29 cellular contexts compared by ENCODE assay signal in the genomic region with DNA sequence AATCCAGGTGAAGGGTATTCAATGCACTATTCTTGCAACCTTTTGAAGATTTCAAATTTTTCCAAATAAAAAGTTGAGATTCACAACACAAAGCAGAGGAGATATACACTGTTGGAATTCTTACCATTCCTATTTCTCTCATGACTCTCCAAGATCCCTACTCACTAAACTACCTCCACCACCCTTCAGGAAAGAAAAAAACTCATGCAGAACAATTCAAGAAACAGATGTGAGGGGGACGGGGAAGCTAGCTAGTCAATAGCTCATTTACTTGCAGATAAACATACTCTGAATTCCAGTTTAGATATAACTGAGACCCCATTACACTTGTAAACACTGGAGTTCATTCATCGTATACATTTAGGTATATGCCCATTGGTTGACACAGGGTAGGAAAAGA.
"Had no signal": no experiment of that assay in that cellular context is flagged by ENCODE, and none has a peak within 500 bp of the region (broad histone marks: within the 10 kb centered on the region; RNA-seq: fewer than 3 reads in every experiment).

No MANE protein-coding gene starts in this region.

- H3K4me1 Mint-ChIP-seq: activated CD4-positive, alpha-beta memory T cell treated with anti-CD3 and anti-CD28 coated beads, Interleukin-2, amount 10 ng/mL, durations not matched to agents 7 days and 5 days; activated CD4-positive, alpha-beta T cell treated with anti-CD3 and anti-CD28 coated beads, Interleukin-2, amount 10 ng/mL, durations not matched to agents 7 days and 5 days; activated naive CD8-positive, alpha-beta T cell treated with anti-CD3 and anti-CD28 coated beads, Interleukin-2, amount 10 ng/mL, durations not matched to agents 7 days and 5 days; T-helper 17 cell had no signal

- H3K4me2 ChIP-seq: hepatocyte had no signal

- H3K36me3 ChIP-seq: ascending aorta, breast epithelium, cardiac muscle cell, colonic mucosa, esophagus muscularis mucosa, gastroesophageal sphincter, heart right ventricle had no signal

- H3K79me2 ChIP-seq: hepatocyte had no signal

- H3K4me3 ChIP-seq: ascending aorta, breast epithelium, cardiac muscle cell, colonic mucosa, esophagus muscularis mucosa, gastroesophageal sphincter, heart right ventricle, hepatocyte had no signal

- ATAC-seq: activated naive CD4-positive, alpha-beta T cell treated with anti-CD3 and anti-CD28 coated beads, Interleukin-2, amount 50 U/mL, for 72 hours; activated T-cell treated with anti-CD3 and anti-CD28 coated beads, Interleukin-2, amount 50 U/mL, for 72 hours; gastroesophageal sphincter; heart right ventricle; T-helper 17 cell had no signal

- H3K4me1 ChIP-seq: breast epithelium, colonic mucosa had no signal

- H3K27ac ChIP-seq: ascending aorta, breast epithelium, cardiac muscle cell, colonic mucosa, esophagus muscularis mucosa, gastroesophageal sphincter, heart right ventricle, hepatocyte had no signal

- H3K27ac Mint-ChIP-seq: activated CD4-positive, alpha-beta memory T cell treated with anti-CD3 and anti-CD28 coated beads, Interleukin-2, amount 10 ng/mL, durations not matched to agents 7 days and 5 days; activated CD4-positive, alpha-beta T cell treated with anti-CD3 and anti-CD28 coated beads, Interleukin-2, amount 10 ng/mL, durations not matched to agents 7 days and 5 days; activated naive CD4-positive, alpha-beta T cell treated with anti-CD3 and anti-CD28 coated beads, Interleukin-2, amount 10 ng/mL, durations not matched to agents 7 days and 5 days; activated naive CD4-positive, alpha-beta T cell treated with anti-CD3 and anti-CD28 coated beads, Interleukin-2, amount 50 U/mL, for 72 hours; activated naive CD8-positive, alpha-beta T cell treated with anti-CD3 and anti-CD28 coated beads, Interleukin-2, amount 10 ng/mL, durations not matched to agents 7 days and 5 days; activated T-cell treated with anti-CD3 and anti-CD28 coated beads, Interleukin-2, amount 50 U/mL, for 24 hours; activated T-cell treated with anti-CD3 and anti-CD28 coated beads, Interleukin-2, amount 50 U/mL, for 72 hours; brain; endodermal cell; T-helper 17 cell had no signal

- H3K27me3 ChIP-seq: ascending aorta, breast epithelium, cardiac muscle cell, colonic mucosa, esophagus muscularis mucosa, gastroesophageal sphincter, heart right ventricle, hepatocyte had no signal

- DNase-seq: activated CD4-positive, alpha-beta memory T cell treated with anti-CD3 and anti-CD28 coated beads, Interleukin-2, amount 10 ng/mL, durations not matched to agents 7 days and 5 days; activated CD4-positive, alpha-beta T cell treated with anti-CD3 and anti-CD28 coated beads for 1 hour; activated CD4-positive, alpha-beta T cell treated with anti-CD3 and anti-CD28 coated beads for 4 hours; activated CD4-positive, alpha-beta T cell treated with anti-CD3 and anti-CD28 coated beads, Interleukin-2, amount 10 ng/mL, durations not matched to agents 7 days and 5 days; activated CD4-positive, alpha-beta T cell treated with anti-CD3 and anti-CD28 coated beads, Interleukin-2, amount 50 U/mL, for 4 hours; activated CD8-positive, alpha-beta memory T cell treated with anti-CD3 and anti-CD28 coated beads, Interleukin-2, amount 50 U/mL, for 48 hours; activated gamma-delta T cell; activated naive CD4-positive, alpha-beta T cell; activated naive CD4-positive, alpha-beta T cell treated with anti-CD3 and anti-CD28 coated beads, Interleukin-2, amount 10 ng/mL, durations not matched to agents 7 days and 5 days; activated naive CD8-positive, alpha-beta T cell treated with anti-CD3 and anti-CD28 coated beads, Interleukin-2, amount 10 ng/mL, durations not matched to agents 7 days and 5 days; activated T-cell treated with anti-CD3 and anti-CD28 coated beads for 4 hours; activated T-cell treated with anti-CD3 and anti-CD28 coated beads, Interleukin-2, amount 50 U/mL, for 24 hours; activated T-cell treated with anti-CD3 and anti-CD28 coated beads, Interleukin-2, amount 50 U/mL, for 72 hours; central memory CD4-positive, alpha-beta T cell; cerebellar nuclear complex; colonic mucosa; effector memory CD4-positive, alpha-beta T cell; endodermal cell; foreskin melanocyte; heart right ventricle; T-helper 17 cell had no signal

- H3K4me3 Mint-ChIP-seq: activated CD4-positive, alpha-beta memory T cell treated with anti-CD3 and anti-CD28 coated beads, Interleukin-2, amount 10 ng/mL, durations not matched to agents 7 days and 5 days; activated CD4-positive, alpha-beta T cell treated with anti-CD3 and anti-CD28 coated beads, Interleukin-2, amount 10 ng/mL, durations not matched to agents 7 days and 5 days; activated naive CD4-positive, alpha-beta T cell treated with anti-CD3 and anti-CD28 coated beads, Interleukin-2, amount 10 ng/mL, durations not matched to agents 7 days and 5 days; activated naive CD8-positive, alpha-beta T cell treated with anti-CD3 and anti-CD28 coated beads, Interleukin-2, amount 10 ng/mL, durations not matched to agents 7 days and 5 days; activated T-cell treated with anti-CD3 and anti-CD28 coated beads, Interleukin-2, amount 50 U/mL, for 24 hours; activated T-cell treated with anti-CD3 and anti-CD28 coated beads, Interleukin-2, amount 50 U/mL, for 72 hours; brain; endodermal cell; T-helper 17 cell had no signal

- H3K9me3 ChIP-seq: ascending aorta, breast epithelium, colonic mucosa, esophagus muscularis mucosa, gastroesophageal sphincter, heart right ventricle had no signal

- H3K9me3 Mint-ChIP-seq: activated naive CD4-positive, alpha-beta T cell treated with anti-CD3 and anti-CD28 coated beads, Interleukin-2, amount 10 ng/mL, durations not matched to agents 7 days and 5 days; activated naive CD8-positive, alpha-beta T cell treated with anti-CD3 and anti-CD28 coated beads, Interleukin-2, amount 10 ng/mL, durations not matched to agents 7 days and 5 days; activated T-cell treated with anti-CD3 and anti-CD28 coated beads, Interleukin-2, amount 50 U/mL, for 24 hours had no signal

- H3K36me3 Mint-ChIP-seq: activated naive CD8-positive, alpha-beta T cell treated with anti-CD3 and anti-CD28 coated beads, Interleukin-2, amount 10 ng/mL, durations not matched to agents 7 days and 5 days; brain had no signal
